ENCODE assay signal across 1 cellular context in genomic region chr9:136564379-136564988, GRCh38.
A peak's percentile ranks its signal among the peaks of the same experiment; 100 is the strongest.
TF ChIP-seq lines count a peak whose summit lies in the region.

No MANE protein-coding gene starts in this region.

TF ChIP-seq in liver, 16 proteins besides CTCF, POLR2A, EP300 and RAD21 (continued from another document):
- TF ChIP-seq ZBTB33 (IDR thresholded peaks at IDR 0.05) = no peak
- no peak for TF ChIP-seq YY1 (IDR thresholded peaks at IDR 0.05)
- TF ChIP-seq HNF4G (IDR thresholded peaks at IDR 0.05) = no peak
- peak; percentile 85 for TF ChIP-seq REST (IDR thresholded peaks at IDR 0.05)
- no peak for TF ChIP-seq ATF3 (IDR thresholded peaks at IDR 0.05)
